ENCODE assay signal across 8 cellular contexts in genomic region chr5:17189381-17190036, GRCh38.
DNase-seq lines count a peak whose midpoint lies in the region; ATAC-seq and TF ChIP-seq lines count a peak whose summit lies in the region.

No MANE protein-coding gene starts in this region.

- no peaks in the 10 kb centered on the region for H3K36me3 ChIP-seq in SU-DHL-6 (ENCODE audit: low read length)

- no peaks in the 10 kb centered on the region for H3K9me3 ChIP-seq in SU-DHL-6 (ENCODE audit: insufficient read depth, low read length)

- H3K9me2 ChIP-seq in SU-DHL-6 (replicated peaks; ENCODE audit: insufficient read depth, low read length) = no peaks in the 10 kb centered on the region

- TF ChIP-seq CTCF in SU-DHL-6 (IDR thresholded peaks at IDR 0.05; ENCODE audit: insufficient read depth, low read length, poor library complexity, severe bottlenecking) = peak; percentile 96

- H2AFZ ChIP-seq in SU-DHL-6 (ENCODE audit: low read depth, low read length, severe bottlenecking) = peak overlapping the region; percentile 44

- POLR2A ChIA-PET in HEK293T (lab: Yijun Ruan, JAX) = no interaction called here

- H3K4me2 ChIP-seq in SU-DHL-6 (ENCODE audit: low read depth, low read length, poor library complexity, severe bottlenecking) = no peak overlapping the region

- CTCF ChIA-PET in HEK293T (lab: Yijun Ruan, JAX) = interaction anchor here (0.6 to 3.7 kb wide), 41 partner anchors 9 to 1116 kb away, joined by 3 to 28 read pairs (median 4); no protein-coding TSS in a partner anchor

- ATAC-seq in HG03095 (IDR thresholded peaks at IDR 0.05; ENCODE audit: unreplicated experiment) = no peak

- no peak overlapping the region for H3K27ac ChIP-seq in SU-DHL-6 (ENCODE audit: low read depth, low read length)

- no peaks in the 10 kb centered on the region for H4K20me1 ChIP-seq in SU-DHL-6 (ENCODE audit: low read depth, low read length)

- H3K27me3 ChIP-seq in SU-DHL-6 (ENCODE audit: low read length) = no peaks in the 10 kb centered on the region

- DNase-seq in GM03348 (ENCODE audit: low spot score) (peak; percentile 66), HEK293T (ENCODE audit: extremely low spot score) (peak; percentile 68), NCI-H128 (lab: John Stamatoyannopoulos, UW; ENCODE audit: unreplicated experiment) (peak; percentile 72), amniotic stem cell (lab: John Stamatoyannopoulos, UW) (peak; percentile 46), iPS DF 19.7 (ENCODE audit: low read depth, low spot score) (peak; percentile 77)
- DNase-seq in stimulated activated CD4-positive, alpha-beta T cell treated with anti-CD3 and anti-CD28 coated beads, Interleukin-12 subunit alpha, Interleukin-12 subunit beta, amount 100 ng/mL, for 24 hours (ENCODE audit: low read depth in 2 of 2) = peak; percentile 37 to 73

- H3F3A ChIP-seq in SU-DHL-6 (ENCODE audit: insufficient read depth) = peaks cover 8% of the 10 kb centered on the region

- no peaks in the 10 kb centered on the region for H3K79me2 ChIP-seq in SU-DHL-6 (ENCODE audit: insufficient read depth, low read length)

- no peak overlapping the region for H3K9ac ChIP-seq in SU-DHL-6 (ENCODE audit: low read length)

- no peak overlapping the region for H3K4me3 ChIP-seq in SU-DHL-6 (ENCODE audit: insufficient read depth, low read length, poor library complexity, severe bottlenecking)

TF ChIP-seq in HEK293T, 16 proteins besides CTCF, POLR2A, EP300 and RAD21:
- TF ChIP-seq CTBP1 (IDR thresholded peaks at IDR 0.05; ENCODE audit: borderline replicate concordance) = no peak
- no peak for TF ChIP-seq SUZ12 (IDR thresholded peaks at IDR 0.05)
- TF ChIP-seq FOXM1 (IDR thresholded peaks at IDR 0.05; ENCODE audit: borderline replicate concordance) = no peak
- no peak for TF ChIP-seq ZNF384 (IDR thresholded peaks at IDR 0.05)
- TF ChIP-seq FOXK2 (IDR thresholded peaks at IDR 0.05) = no peak
- TF ChIP-seq TARDBP (IDR thresholded peaks at IDR 0.05) = no peak
- no peak for TF ChIP-seq PKNOX1 (IDR thresholded peaks at IDR 0.05)
- no peak for TF ChIP-seq FOXA1 (IDR thresholded peaks at IDR 0.05)
- no peak for TF ChIP-seq BHLHE40 (IDR thresholded peaks at IDR 0.05; ENCODE audit: borderline replicate concordance)
- no peak for TF ChIP-seq SP1 (IDR thresholded peaks at IDR 0.05)
- TF ChIP-seq LEF1 (IDR thresholded peaks at IDR 0.05; ENCODE audit: borderline replicate concordance) = no peak
- TF ChIP-seq HDGF (IDR thresholded peaks at IDR 0.05; ENCODE audit: borderline replicate concordance) = no peak
- TF ChIP-seq L3MBTL2 (conservative IDR thresholded peaks at IDR 0.05) = no peak
- TF ChIP-seq ARNT (IDR thresholded peaks at IDR 0.05) = no peak
- TF ChIP-seq NFRKB (IDR thresholded peaks at IDR 0.05) = no peak
- TF ChIP-seq ELF4 (IDR thresholded peaks at IDR 0.05) = no peak
